ENCODE assay signal across 8 cellular contexts in genomic region chr4:183407128-183407585, GRCh38. TPM values are rescaled to one million over a fixed set of nuclear protein-coding genes. Genes with fewer than 3 reads are reported as not detected.
DNase-seq lines count a peak whose midpoint lies in the region; ATAC-seq, FAIRE-seq and TF ChIP-seq lines count a peak whose summit lies in the region.

No MANE protein-coding gene starts in this region.

- peaks cover 5 to 10% (median 8%) of the 10 kb centered on the region in 3 donors for H3K27me3 Mint-ChIP-seq in immature natural killer cell (ENCODE audit: low read depth in 3 of 3)

- WGBS in A549 (ENCODE audit: missing lambda C conversion rate) = 3% methylated on average over 16 of the region's 32 CpGs

- H3K36me3 ChIP-seq in breast epithelium = no peaks in the 10 kb centered on the region

- CTCF ChIA-PET in A549 (lab: Yijun Ruan, JAX) = interaction anchor here (0.6 to 1.4 kb wide), 21 partner anchors 8 to 1185 kb away, joined by 3 to 13 read pairs (median 5); partner anchors contain the start of gene CDKN2AIP

- intact Hi-C loops in breast epithelium (cut with DNase I; ENCODE audit: low total_unique reads) = no loop called here

- POLR2A ChIA-PET in A549 (lab: Yijun Ruan, JAX) = interaction anchor here (0.6 to 1.5 kb wide), 3 partner anchors 9 to 708 kb away, joined by 3 to 8 read pairs (median 7); no protein-coding TSS in a partner anchor

- no peak for TF ChIP-seq EP300 in A549 (IDR thresholded peaks at IDR 0.05)

- H3K9me3 ChIP-seq in A549 (no peaks in the 10 kb centered on the region), breast epithelium (no peaks in the 10 kb centered on the region)

- H3K27ac ChIP-seq in A549 (peak overlapping the region; percentile 72 to 79), VCaP (peak overlapping the region; percentile 63), breast epithelium (peak overlapping the region; percentile 68 to 83)

- ATAC-seq in A549 (peak; percentile 93 to 98), GM18520 (IDR thresholded peaks at IDR 0.05; ENCODE audit: unreplicated experiment) (peak; percentile 91), HG03064 (IDR thresholded peaks at IDR 0.05; ENCODE audit: low read depth, unreplicated experiment) (peak; percentile 77)

- FAIRE-seq in A549 (lab: Jason Lieb, UNC) = no peak

- H3K9me3 Mint-ChIP-seq in immature natural killer cell = no peaks in the 10 kb centered on the region

- peak overlapping the region; percentile 76 for H3K4me2 ChIP-seq in A549

- no peaks in the 10 kb centered on the region for H3K4me1 ChIP-seq in A549
- H3K4me1 ChIP-seq in breast epithelium = no peaks in the 10 kb centered on the region

- peak overlapping the region; percentile 75 to 88 (median 83) for H3K4me3 Mint-ChIP-seq in immature natural killer cell

- H3K27ac Mint-ChIP-seq in immature natural killer cell = peak overlapping the region; percentile 80 to 88 (median 84)

- no peaks in the 10 kb centered on the region for H3K27me3 ChIP-seq in breast epithelium

- peak overlapping the region; percentile 43 for H3K4me3 ChIP-seq in A549
- peak overlapping the region; percentile 41 to 67 (median 50) for H3K4me3 ChIP-seq in breast epithelium

- peak; percentile 65 for TF ChIP-seq CTCF in A549 (IDR thresholded peaks at IDR 0.05)
- TF ChIP-seq CTCF in VCaP (conservative IDR thresholded peaks at IDR 0.05) = peak; percentile 98
- peak; percentile 79 to 83 (median 82) for TF ChIP-seq CTCF in breast epithelium (IDR thresholded peaks at IDR 0.05)

- TF ChIP-seq RAD21 in A549 (conservative IDR thresholded peaks at IDR 0.05 in 1 of 2, IDR thresholded peaks at IDR 0.05 in 1 of 2) = peak; percentile 65 to 80

- TF ChIP-seq POLR2A in A549 (IDR thresholded peaks at IDR 0.05; ENCODE audit: low read length) (no peak), breast epithelium (IDR thresholded peaks at IDR 0.05) (no peak)

- DNase-seq in A549 (ENCODE audit: low read depth in 1 of 2, low spot score in 1 of 2) (peak; percentile 40 to 67), NCI-H2171 (lab: John Stamatoyannopoulos, UW) (peak; percentile 42), breast epithelium (ENCODE audit: low spot score in 2 of 2) (peak; percentile 58 to 77), immature natural killer cell (peak; percentile 90 to 91 (median 91))
- DNase-seq in stimulated activated CD4-positive, alpha-beta T cell treated with anti-CD3 and anti-CD28 coated beads, Interleukin-12 subunit alpha, Interleukin-12 subunit beta, amount 100 ng/mL, for 24 hours (ENCODE audit: low read depth in 2 of 2) = peak; percentile 84 to 87

- H3K4me1 Mint-ChIP-seq in immature natural killer cell = peaks cover 9 to 18% of the 10 kb centered on the region in 2 donors

- no peaks in the 10 kb centered on the region for H3K36me3 Mint-ChIP-seq in immature natural killer cell

TF ChIP-seq in A549, 52 proteins besides CTCF, POLR2A, EP300 and RAD21:
- TF ChIP-seq SMC3 (IDR thresholded peaks at IDR 0.05) (peak; percentile 73), BHLHE40 (IDR thresholded peaks at IDR 0.05; ENCODE audit: low read depth, low read length) (no peak), MAX (IDR thresholded peaks at IDR 0.05) (peak; percentile 36; the same call in 1 of the 2 replicates)
TF ChIP-seq in A549: peak in this region for 2.

RNA-seq across cellular contexts. Expression of gene CDKN2AIP, which starts 37.3 kb away (rescaled TPM):
- polyA plus RNA-seq in A549 (2011; rRNA removed) (10.2 and 12.4 TPM in 2 replicates), A549 (2017; fragmentation: RNase III; extraction: RNeasy Plus Mini Kit Qiagen cat#74134 plus additional on column Dnase treatment) (8.9 to 9.6 TPM (median 9.1 TPM) in 3 replicates), immature natural killer cell (10 to 100 TPM; 10.7 to 41.3 (median 28.8) TPM)
- polyA plus RNA-seq in A549 (2012; cell fraction: cytosol; rRNA removed) = 4.1 and 5.4 TPM in 2 replicates
- polyA plus RNA-seq in A549 (2012; cell fraction: nucleus; rRNA removed) = 4.2 and 4.3 TPM in 2 replicates
- polyA minus RNA-seq in A549 (2011; rRNA and poly(A)+ RNA removed) = 5.6 and 6.2 TPM in 2 replicates
- 10 to 100 TPM; 22.2 to 37.3 (median 23.3) TPM for total RNA-seq in breast epithelium

Comparison
In these comparisons a context has a peak if more than half of its experiments do, and no peak if none do; other contexts are left out.
1. Peak in every context shown above with its lines: DNase-seq, ATAC-seq, H3K4me3 ChIP-seq and H3K27ac ChIP-seq.